ENCODE assay signal across 1 cellular context in the genomic region with DNA sequence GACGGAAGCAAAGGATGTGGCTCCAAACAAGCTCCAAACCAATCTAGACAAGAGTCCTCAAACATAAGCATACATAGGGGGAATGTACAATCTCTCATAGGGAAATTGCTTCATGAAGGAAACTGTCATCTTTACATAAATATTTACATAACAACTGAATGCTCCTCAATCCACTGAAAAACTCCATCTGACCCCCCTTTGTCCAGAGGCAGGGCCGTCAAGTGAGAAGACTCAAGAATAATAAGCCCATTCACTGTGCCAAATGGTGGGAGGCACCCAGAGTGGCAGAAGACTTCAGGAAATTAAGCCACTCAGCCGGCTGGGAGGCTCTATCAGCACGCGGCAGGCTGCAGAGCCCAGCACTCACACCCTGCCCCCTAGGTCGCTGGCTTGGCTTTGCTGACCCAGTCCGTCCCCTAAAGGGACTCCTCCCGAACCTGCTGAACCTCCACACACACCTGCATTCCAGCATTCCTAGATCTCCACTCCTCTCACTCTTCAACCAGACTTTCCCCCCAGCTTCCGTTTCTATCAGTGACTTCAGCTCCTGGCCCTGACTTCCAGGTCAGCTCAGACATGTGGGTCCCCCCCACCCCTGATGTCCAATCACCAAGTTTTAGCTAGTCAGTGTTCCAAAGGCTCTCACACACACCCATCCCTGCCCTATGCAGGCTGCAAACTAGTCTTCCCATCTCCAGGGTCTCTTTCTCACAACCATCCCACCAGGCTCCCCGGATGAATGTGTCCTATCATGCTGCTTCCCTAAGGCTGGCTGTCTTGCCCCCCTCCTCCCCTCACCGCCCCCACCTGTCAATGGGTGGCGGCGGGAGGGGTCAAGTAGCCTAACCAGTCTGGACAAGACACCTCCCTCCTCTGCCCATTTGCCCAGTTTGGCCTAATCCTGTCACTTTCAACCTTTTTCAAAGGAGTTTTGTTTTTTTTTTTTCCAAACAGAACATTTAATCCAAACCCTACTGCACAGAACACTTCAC.
TF ChIP-seq lines count a peak whose summit lies in the region.

No MANE protein-coding gene starts in this region.

TF ChIP-seq in H1, 55 proteins besides CTCF, POLR2A, EP300 and RAD21:
- TF ChIP-seq YY1 (IDR thresholded peaks at IDR 0.05; ENCODE audit: low read depth, low read length), result no peak
- peak; percentile 74 for TF ChIP-seq TEAD4 (IDR thresholded peaks at IDR 0.05; ENCODE audit: low read depth, low read length)
